ENCODE assay signal across 31 cellular contexts in the genomic region with DNA sequence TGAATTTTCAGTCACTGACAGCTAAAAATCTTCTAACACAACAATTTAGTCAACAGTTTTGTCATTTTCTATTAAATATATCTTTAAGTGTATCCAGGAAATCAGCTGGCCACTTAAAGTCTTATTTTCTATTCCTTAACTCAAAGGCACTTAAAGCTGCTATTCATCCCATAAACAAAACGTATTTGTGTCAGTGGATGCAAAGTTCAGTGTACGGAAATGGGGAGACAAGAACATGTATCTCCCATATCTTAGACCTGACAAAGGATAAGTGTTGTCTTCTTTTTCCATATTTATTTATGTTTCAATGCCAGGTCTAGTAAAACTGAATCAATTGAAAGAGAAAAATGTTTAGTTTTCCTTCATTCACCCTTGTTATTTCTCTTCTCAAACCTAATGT.
"Had no signal": no experiment of that assay in that cellular context is flagged by ENCODE, and none has a peak within 500 bp of the region (broad histone marks: within the 10 kb centered on the region; RNA-seq: fewer than 3 reads in every experiment).

No MANE protein-coding gene starts in this region.

- H3K27me3 Mint-ChIP-seq: activated CD4-positive, alpha-beta memory T cell treated with anti-CD3 and anti-CD28 coated beads for 36 hours; activated CD4-positive, alpha-beta T cell treated with anti-CD3 and anti-CD28 coated beads for 36 hours; activated CD4-positive, alpha-beta T cell treated with anti-CD3 and anti-CD28 coated beads, Interleukin-2, amount 10 ng/mL, durations not matched to agents 24 days and 14 days; activated CD8-positive, alpha-beta memory T cell treated with anti-CD3 and anti-CD28 coated beads, Interleukin-2, amount 10 ng/mL, durations not matched to agents 7 days and 5 days; activated naive CD8-positive, alpha-beta T cell treated with anti-CD3 and anti-CD28 coated beads, Interleukin-2, amount 10 ng/mL, durations not matched to agents 7 days and 5 days; brain had no signal

- H3K27ac Mint-ChIP-seq: activated CD4-positive, alpha-beta memory T cell treated with anti-CD3 and anti-CD28 coated beads for 36 hours; activated CD4-positive, alpha-beta T cell treated with anti-CD3 and anti-CD28 coated beads for 36 hours; activated CD4-positive, alpha-beta T cell treated with anti-CD3 and anti-CD28 coated beads, Interleukin-2, amount 10 ng/mL, durations not matched to agents 24 days and 14 days; activated CD8-positive, alpha-beta memory T cell treated with anti-CD3 and anti-CD28 coated beads, Interleukin-2, amount 10 ng/mL, durations not matched to agents 7 days and 5 days; activated CD8-positive, alpha-beta T cell treated with anti-CD3 and anti-CD28 coated beads, Interleukin-2, amount 10 ng/mL, durations not matched to agents 7 days and 5 days; activated naive CD4-positive, alpha-beta T cell treated with anti-CD3 and anti-CD28 coated beads for 36 hours; activated naive CD4-positive, alpha-beta T cell treated with anti-CD3 and anti-CD28 coated beads, Interleukin-2, amount 50 U/mL, for 72 hours; activated naive CD8-positive, alpha-beta T cell treated with anti-CD3 and anti-CD28 coated beads, Interleukin-2, amount 10 ng/mL, durations not matched to agents 7 days and 5 days; activated T-helper 1 cell treated with anti-CD3 and anti-CD28 coated beads, Interleukin-12 subunit alpha, Interleukin-12 subunit beta, Interleukin-2, Interleukin-4 antibody, amounts not matched to agents 30 ng/mL and 10 ng/mL and 1 ng/mL, durations not matched to agents 14 hours and 24 hours and 36 hours; activated T-helper 2 cell treated with anti-CD3 and anti-CD28 coated beads, Interferon-gamma antibody, Interleukin-2, Interleukin-4, amounts not matched to agents 10 μg/mL and 5 μg/mL and 100 μg/mL, durations not matched to agents 14 hours and 24 hours and 36 hours had no signal

- H3K36me3 ChIP-seq: ascending aorta, breast epithelium, cardiac muscle cell, colonic mucosa, gastrocnemius medialis, heart left ventricle had no signal

- H3K9me3 ChIP-seq: ascending aorta, breast epithelium, colonic mucosa, gastrocnemius medialis, heart left ventricle had no signal

- H3K4me3 Mint-ChIP-seq: activated CD4-positive, alpha-beta memory T cell treated with anti-CD3 and anti-CD28 coated beads for 36 hours; activated CD4-positive, alpha-beta T cell treated with anti-CD3 and anti-CD28 coated beads for 36 hours; activated CD4-positive, alpha-beta T cell treated with anti-CD3 and anti-CD28 coated beads, Interleukin-2, amount 10 ng/mL, durations not matched to agents 24 days and 14 days; activated CD8-positive, alpha-beta memory T cell treated with anti-CD3 and anti-CD28 coated beads, Interleukin-2, amount 10 ng/mL, durations not matched to agents 7 days and 5 days; activated CD8-positive, alpha-beta T cell treated with anti-CD3 and anti-CD28 coated beads, Interleukin-2, amount 10 ng/mL, durations not matched to agents 7 days and 5 days; activated naive CD4-positive, alpha-beta T cell treated with anti-CD3 and anti-CD28 coated beads for 36 hours; activated naive CD8-positive, alpha-beta T cell treated with anti-CD3 and anti-CD28 coated beads, Interleukin-2, amount 10 ng/mL, durations not matched to agents 7 days and 5 days; activated T-helper 1 cell treated with anti-CD3 and anti-CD28 coated beads, Interleukin-12 subunit alpha, Interleukin-12 subunit beta, Interleukin-2, Interleukin-4 antibody, amounts not matched to agents 30 ng/mL and 10 ng/mL and 1 ng/mL, durations not matched to agents 14 hours and 24 hours and 36 hours; brain had no signal

- H3K36me3 Mint-ChIP-seq: activated CD4-positive, alpha-beta memory T cell treated with anti-CD3 and anti-CD28 coated beads for 36 hours; activated CD8-positive, alpha-beta memory T cell treated with anti-CD3 and anti-CD28 coated beads, Interleukin-2, amount 10 ng/mL, durations not matched to agents 7 days and 5 days; activated naive CD4-positive, alpha-beta T cell treated with anti-CD3 and anti-CD28 coated beads, Interleukin-2, amount 50 U/mL, for 72 hours; activated naive CD8-positive, alpha-beta T cell treated with anti-CD3 and anti-CD28 coated beads, Interleukin-2, amount 10 ng/mL, durations not matched to agents 7 days and 5 days; brain had no signal

- H3K4me3 ChIP-seq: ascending aorta, breast epithelium, cardiac muscle cell, colonic mucosa, gastrocnemius medialis, heart left ventricle had no signal

- H3K27ac ChIP-seq: ascending aorta, breast epithelium, cardiac muscle cell, colonic mucosa, gastrocnemius medialis, heart left ventricle had no signal

- H3K4me1 Mint-ChIP-seq: activated CD4-positive, alpha-beta T cell treated with anti-CD3 and anti-CD28 coated beads for 36 hours; activated CD4-positive, alpha-beta T cell treated with anti-CD3 and anti-CD28 coated beads, Interleukin-2, amount 10 ng/mL, durations not matched to agents 24 days and 14 days; activated CD8-positive, alpha-beta memory T cell treated with anti-CD3 and anti-CD28 coated beads, Interleukin-2, amount 10 ng/mL, durations not matched to agents 7 days and 5 days; activated naive CD8-positive, alpha-beta T cell treated with anti-CD3 and anti-CD28 coated beads, Interleukin-2, amount 10 ng/mL, durations not matched to agents 7 days and 5 days had no signal

- H3K4me1 ChIP-seq: ascending aorta, breast epithelium, colonic mucosa, gastrocnemius medialis, heart left ventricle had no signal

- ATAC-seq: activated CD4-positive, alpha-beta T cell treated with anti-CD3 and anti-CD28 coated beads for 36 hours; activated CD8-positive, alpha-beta memory T cell treated with anti-CD3 and anti-CD28 coated beads, Interleukin-2, amount 10 ng/mL, durations not matched to agents 7 days and 5 days; activated CD8-positive, alpha-beta T cell treated with anti-CD3 and anti-CD28 coated beads, Interleukin-2, amount 10 ng/mL, durations not matched to agents 7 days and 5 days; activated naive CD4-positive, alpha-beta T cell treated with anti-CD3 and anti-CD28 coated beads, Interleukin-2, amount 50 U/mL, for 72 hours; esophagus mucosa; gastrocnemius medialis; heart left ventricle had no signal

- H3K27me3 ChIP-seq: ascending aorta, breast epithelium, cardiac muscle cell, colonic mucosa, gastrocnemius medialis, heart left ventricle had no signal

- FAIRE-seq: endometrium had no signal

- H3K9me3 Mint-ChIP-seq: activated CD4-positive, alpha-beta memory T cell treated with anti-CD3 and anti-CD28 coated beads for 36 hours; activated CD4-positive, alpha-beta T cell treated with anti-CD3 and anti-CD28 coated beads, Interleukin-2, amount 10 ng/mL, durations not matched to agents 24 days and 14 days; activated naive CD4-positive, alpha-beta T cell treated with anti-CD3 and anti-CD28 coated beads for 36 hours; activated T-helper 1 cell treated with anti-CD3 and anti-CD28 coated beads, Interleukin-12 subunit alpha, Interleukin-12 subunit beta, Interleukin-2, Interleukin-4 antibody, amounts not matched to agents 30 ng/mL and 10 ng/mL and 1 ng/mL, durations not matched to agents 14 hours and 24 hours and 36 hours; brain had no signal

- DNase-seq: activated CD4-positive, alpha-beta memory T cell treated with anti-CD3 and anti-CD28 coated beads for 36 hours; activated CD4-positive, alpha-beta T cell treated with anti-CD3 and anti-CD28 coated beads for 36 hours; activated CD4-positive, alpha-beta T cell treated with anti-CD3 and anti-CD28 coated beads, Interleukin-2, amount 10 ng/mL, durations not matched to agents 24 days and 14 days; activated CD4-positive, CD25-positive, alpha-beta regulatory T cell; activated CD4-positive, CD25-positive, alpha-beta regulatory T cell treated with anti-CD3 and anti-CD28 coated beads, Interleukin-2, amount 50 U/mL, for 72 hours; activated CD8-positive, alpha-beta memory T cell treated with anti-CD3 and anti-CD28 coated beads, Interleukin-2, amount 10 ng/mL, durations not matched to agents 7 days and 5 days; activated CD8-positive, alpha-beta memory T cell treated with anti-CD3 and anti-CD28 coated beads, Interleukin-2, amount 50 U/mL, for 4 hours; activated CD8-positive, alpha-beta T cell treated with anti-CD3 and anti-CD28 coated beads, Interleukin-2, amount 10 ng/mL, durations not matched to agents 7 days and 5 days; activated effector memory CD4-positive, alpha-beta T cell treated with anti-CD3 and anti-CD28 coated beads, Interleukin-2, amount 50 U/mL, for 16 hours; activated naive CD4-positive, alpha-beta T cell treated with anti-CD3 and anti-CD28 coated beads for 36 hours; activated naive CD8-positive, alpha-beta T cell treated with anti-CD3 and anti-CD28 coated beads, Interleukin-2, amount 10 ng/mL, durations not matched to agents 7 days and 5 days; activated T-cell treated with anti-CD3 and anti-CD28 coated beads, Interleukin-2, amount 50 U/mL, for 1 hour; activated T-cell treated with anti-CD3 and anti-CD28 coated beads, Interleukin-2, amount 50 U/mL, for 48 hours; central memory CD4-positive, alpha-beta T cell; cerebellar nuclear complex; colonic mucosa; effector CD8-positive, alpha-beta T cell; foreskin fibroblast; gastrocnemius medialis; glutamatergic neuron; heart left ventricle; T-helper 2 cell had no signal
